16 cellular contexts compared by ENCODE assay signal in genomic region chr1:155847823-155848529, GRCh38. TPM values are rescaled to one million over a fixed set of nuclear protein-coding genes. Genes with fewer than 3 reads are reported as not detected.
DNase-seq lines count a peak whose midpoint lies in the region; ATAC-seq and TF ChIP-seq lines count a peak whose summit lies in the region.
"Had no signal": no experiment of that assay in that cellular context is flagged by ENCODE, and none has a peak within 500 bp of the region (broad histone marks: within the 10 kb centered on the region; RNA-seq: fewer than 3 reads in every experiment).

No MANE protein-coding gene starts in this region.

- ATAC-seq in DND-41 (ENCODE audit: insufficient read depth, low read depth) = peak; percentile 31; the same call in 1 of the 3 replicates
- ATAC-seq in activated CD8-positive, alpha-beta T cell treated with anti-CD3 and anti-CD28 coated beads, Interleukin-2, amount 10 ng/mL, durations not matched to agents 7 days and 5 days = peak; percentile 82
- ATAC-seq: left colon, pancreas had no signal

- no peaks in the 10 kb centered on the region for H3K27me3 Mint-ChIP-seq in activated CD8-positive, alpha-beta T cell treated with anti-CD3 and anti-CD28 coated beads, Interleukin-2, amount 10 ng/mL, durations not matched to agents 7 days and 5 days (ENCODE audit: low read depth)
- no peaks in the 10 kb centered on the region for H3K27me3 Mint-ChIP-seq in immature natural killer cell (ENCODE audit: low read depth in 3 of 3)

- peak overlapping the region in 7 of 11 experiments; percentile 4 to 16 (median 13); a peak in 5 of 22 replicates for H3K4me2 ChIP-seq in BLaER1 treated with 17β-estradiol and CSF1 and Interleukin-3, amounts not matched to agents 10 nM and 100 nM
- no peak overlapping the region for H3K4me2 ChIP-seq in DND-41 (ENCODE audit: insufficient read depth, low read length)
- H3K4me2 ChIP-seq in GM23248 (ENCODE audit: unreplicated experiment) = no peak overlapping the region

- CTCF ChIA-PET in activated CD8-positive, alpha-beta T cell treated with anti-CD3 and anti-CD28 coated beads, Interleukin-2, amount 10 ng/mL, durations not matched to agents 7 days and 5 days (lab: Charles Lee) = interaction anchor here (1.0 to 1.5 kb wide), 2 partner anchors 11 to 74 kb away, joined by 3 read pairs; partner anchors contain the start of gene SYT11

- peak overlapping the region; percentile 85 for H3K27ac Mint-ChIP-seq in activated CD8-positive, alpha-beta T cell treated with anti-CD3 and anti-CD28 coated beads, Interleukin-2, amount 10 ng/mL, durations not matched to agents 7 days and 5 days
- H3K27ac Mint-ChIP-seq in immature natural killer cell = peak overlapping the region; percentile 17 to 80 (median 52)

- no peaks in the 10 kb centered on the region; a peak in 1 of 22 replicates for H3K27me3 ChIP-seq in BLaER1 treated with 17β-estradiol and CSF1 and Interleukin-3, amounts not matched to agents 10 nM and 100 nM
- no peaks in the 10 kb centered on the region for H3K27me3 ChIP-seq in DND-41 (ENCODE audit: insufficient read depth, low read length, poor library complexity)
- no peaks in the 10 kb centered on the region for H3K27me3 ChIP-seq in GM23248 (replicated peaks; ENCODE audit: insufficient read depth)
- H3K27me3 ChIP-seq: pancreas, transverse colon had no signal

- no peak for TF ChIP-seq CTCF in DND-41 (IDR thresholded peaks at IDR 0.05; ENCODE audit: borderline replicate concordance, extremely low read depth, low read length, poor library complexity, severe bottlenecking)

- in situ Hi-C loops in GM23248 (cut with MboI) = no loop called here

- H4K20me1 ChIP-seq in BLaER1 treated with 17β-estradiol and CSF1 and Interleukin-3, amounts not matched to agents 10 nM and 100 nM = peaks cover 47 to 98% (median 86%) of the 10 kb centered on the region in 11 experiments; a peak in 21 of 22 replicates
- peaks cover 26% of the 10 kb centered on the region; the same call in 1 of the 2 replicates for H4K20me1 ChIP-seq in DND-41 (ENCODE audit: insufficient read depth, low read length)
- H4K20me1 ChIP-seq in GM23248 (ENCODE audit: insufficient read depth) = no peaks in the 10 kb centered on the region; the same call in 1 of the 2 replicates

- H3K27ac ChIP-seq in BLaER1 treated with 17β-estradiol and CSF1 and Interleukin-3, amounts not matched to agents 10 nM and 100 nM = no peak overlapping the region
- H3K27ac ChIP-seq in DND-41 (ENCODE audit: low read length) = no peak overlapping the region; the same call in 1 of the 2 replicates
- no peak overlapping the region for H3K27ac ChIP-seq in GM23248
- H3K27ac ChIP-seq: pancreas, transverse colon had no signal

- peak overlapping the region; percentile 44 for H3K4me3 Mint-ChIP-seq in activated CD8-positive, alpha-beta T cell treated with anti-CD3 and anti-CD28 coated beads, Interleukin-2, amount 10 ng/mL, durations not matched to agents 7 days and 5 days
- peak overlapping the region in 1 of 5 donors; percentile 4 for H3K4me3 Mint-ChIP-seq in immature natural killer cell

- peaks cover 77 to 100% (median 98%) of the 10 kb centered on the region in 11 experiments for H3K36me3 ChIP-seq in BLaER1 treated with 17β-estradiol and CSF1 and Interleukin-3, amounts not matched to agents 10 nM and 100 nM
- H3K36me3 ChIP-seq in DND-41 (ENCODE audit: insufficient read depth, low read length) (peaks cover 62% of the 10 kb centered on the region), GM23248 (ENCODE audit: low read depth) (peaks cover 17% of the 10 kb centered on the region)

- peaks cover 49% of the 10 kb centered on the region for H3K4me1 Mint-ChIP-seq in activated CD8-positive, alpha-beta T cell treated with anti-CD3 and anti-CD28 coated beads, Interleukin-2, amount 10 ng/mL, durations not matched to agents 7 days and 5 days (ENCODE audit: low read depth)
- H3K4me1 Mint-ChIP-seq in immature natural killer cell = peaks cover 58 to 68% of the 10 kb centered on the region in 2 donors

- H3K36me3 Mint-ChIP-seq in activated CD8-positive, alpha-beta T cell treated with anti-CD3 and anti-CD28 coated beads, Interleukin-2, amount 10 ng/mL, durations not matched to agents 7 days and 5 days (ENCODE audit: low read depth) = peaks cover 68% of the 10 kb centered on the region
- H3K36me3 Mint-ChIP-seq in immature natural killer cell = peaks cover 4 to 31% (median 9%) of the 10 kb centered on the region in 3 donors

- no peaks in the 10 kb centered on the region for H3K9me2 ChIP-seq in GM23248 (ENCODE audit: insufficient read depth)

- H3K9me3 ChIP-seq in BLaER1 treated with 17β-estradiol and CSF1 and Interleukin-3, amounts not matched to agents 10 nM and 100 nM (replicated peaks in 1 of 11) = peaks cover 0 to 4% (median 0%) of the 10 kb centered on the region in 11 experiments; a peak in 1 of 22 replicates
- H3K9me3 ChIP-seq in DND-41 (ENCODE audit: insufficient read depth, low read length, severe bottlenecking) (no peaks in the 10 kb centered on the region), GM23248 (ENCODE audit: low read depth) (no peaks in the 10 kb centered on the region)
- H3K9me3 ChIP-seq: pancreas, transverse colon had no signal

- DNase-seq in DND-41 (no peak), immature natural killer cell (no peak), activated gamma-delta T cell treated with Interleukin-2 at 50 U/mL for 16 hours (no peak), HK-2 (ENCODE audit: unreplicated experiment) (no peak), GM23248 (no peak), OCI-M2 (lab: John Stamatoyannopoulos, UW; ENCODE audit: unreplicated experiment) (no peak)
- DNase-seq in activated CD8-positive, alpha-beta T cell treated with anti-CD3 and anti-CD28 coated beads, Interleukin-2, amount 10 ng/mL, durations not matched to agents 7 days and 5 days = peak; percentile 31
- DNase-seq: cerebellar nuclear complex, foreskin melanocyte, H7, left colon, pancreas, SHP77 treated with DMSO at 0.1 percent for 48 hours, transverse colon had no signal

- H3K4me3 ChIP-seq in BLaER1 treated with 17β-estradiol and CSF1 and Interleukin-3, amounts not matched to agents 10 nM and 100 nM = no peak overlapping the region
- H3K4me3 ChIP-seq in DND-41 (ENCODE audit: low read depth in 1 of 2, low read length in 2 of 2) (no peak overlapping the region), GM23248 (no peak overlapping the region)
- H3K4me3 ChIP-seq: pancreas, transverse colon had no signal

- H3K9ac ChIP-seq in BLaER1 treated with 17β-estradiol and CSF1 and Interleukin-3, amounts not matched to agents 10 nM and 100 nM = no peak overlapping the region
- H3K9ac ChIP-seq in DND-41 (ENCODE audit: low read depth, low read length) (no peak overlapping the region), GM23248 (no peak overlapping the region)

- peaks cover 2 to 42% (median 23%) of the 10 kb centered on the region in 10 experiments; a peak in 13 of 20 replicates for H3K4me1 ChIP-seq in BLaER1 treated with 17β-estradiol and CSF1 and Interleukin-3, amounts not matched to agents 10 nM and 100 nM
- peaks cover 20% of the 10 kb centered on the region for H3K4me1 ChIP-seq in DND-41 (ENCODE audit: insufficient read depth, low read length)
- 0 out of 2 replicates have a peak, but pooled peaks cover 5% of the 10 kb centered on the region for H3K4me1 ChIP-seq in GM23248 (ENCODE audit: insufficient read depth)
- H3K4me1 ChIP-seq: pancreas had no signal

- H2AFZ ChIP-seq in DND-41 (ENCODE audit: low read depth, low read length) (no peak overlapping the region), GM23248 (no peak overlapping the region)

- H3K79me2 ChIP-seq in DND-41 (ENCODE audit: insufficient read depth, low read length) = peaks cover 94% of the 10 kb centered on the region
- H3K79me2 ChIP-seq in GM23248 (ENCODE audit: insufficient read depth) = peaks cover 100% of the 10 kb centered on the region

- H3F3A ChIP-seq in GM23248 (ENCODE audit: insufficient read depth) = no peaks in the 10 kb centered on the region

- no peaks in the 10 kb centered on the region for H3K9me3 Mint-ChIP-seq in activated CD8-positive, alpha-beta T cell treated with anti-CD3 and anti-CD28 coated beads, Interleukin-2, amount 10 ng/mL, durations not matched to agents 7 days and 5 days (ENCODE audit: insufficient read depth)
- H3K9me3 Mint-ChIP-seq in immature natural killer cell = no peaks in the 10 kb centered on the region

- POLR2A ChIA-PET in activated CD8-positive, alpha-beta T cell treated with anti-CD3 and anti-CD28 coated beads, Interleukin-2, amount 10 ng/mL, durations not matched to agents 7 days and 5 days (lab: Charles Lee) = no interaction called here

- 100% methylated on average over 1 of the region's 1 CpG for WGBS in GM23248 (ENCODE audit: low coverage in 1 of 2, low lambda C conversion rate in 2 of 2, missing lambda C conversion rate in 2 of 2), 2 experiments

RNA-seq across cellular contexts. Expression of gene GON4L, which starts 9.0 kb away (rescaled TPM):
- 10 to 100 TPM; 64.8 to 70.3 TPM for total RNA-seq in activated CD8-positive, alpha-beta T cell treated with anti-CD3 and anti-CD28 coated beads, Interleukin-2, amount 10 ng/mL, durations not matched to agents 7 days and 5 days
- polyA plus RNA-seq in immature natural killer cell (10 to 100 TPM in 2 of 3 donors, 1 to 10 TPM in 1; 9.7 to 41.3 (median 18.6) TPM), GM23248 (2016; fragmentation: Nextera tagmentation; extraction: Ambion mirVana) (24.9 and 30.3 TPM in 2 replicates)
- 20.4 and 24.4 TPM in 2 replicates for total RNA-seq in GM23248 (2014; rRNA removed; shearing (Covaris generic))

RNA-seq across cellular contexts. Expression of gene SYT11, which starts 11.4 kb away (rescaled TPM):
- 10 to 100 TPM; 11.9 to 12.2 TPM for total RNA-seq in activated CD8-positive, alpha-beta T cell treated with anti-CD3 and anti-CD28 coated beads, Interleukin-2, amount 10 ng/mL, durations not matched to agents 7 days and 5 days
- polyA plus RNA-seq in immature natural killer cell (10 to 100 TPM; 28.7 to 40.4 (median 29.8) TPM), GM23248 (2016; fragmentation: Nextera tagmentation; extraction: Ambion mirVana) (16.2 and 18.3 TPM in 2 replicates)
- 28.5 and 30.2 TPM in 2 replicates for total RNA-seq in GM23248 (2014; rRNA removed; shearing (Covaris generic))
- total RNA-seq: HT-29 had no signal

Comparison
In these comparisons a context has a peak if more than half of its experiments do, and no peak if none do; other contexts are left out.
1. H3K4me2 ChIP-seq: peak in BLaER1 treated with 17β-estradiol and CSF1 and Interleukin-3, amounts not matched to agents 10 nM and 100 nM (7 of 11); none in DND-41 (single experiment) and GM23248 (single experiment).